Comparison of ENCODE assay signal across 10 cellular contexts in the genomic region with DNA sequence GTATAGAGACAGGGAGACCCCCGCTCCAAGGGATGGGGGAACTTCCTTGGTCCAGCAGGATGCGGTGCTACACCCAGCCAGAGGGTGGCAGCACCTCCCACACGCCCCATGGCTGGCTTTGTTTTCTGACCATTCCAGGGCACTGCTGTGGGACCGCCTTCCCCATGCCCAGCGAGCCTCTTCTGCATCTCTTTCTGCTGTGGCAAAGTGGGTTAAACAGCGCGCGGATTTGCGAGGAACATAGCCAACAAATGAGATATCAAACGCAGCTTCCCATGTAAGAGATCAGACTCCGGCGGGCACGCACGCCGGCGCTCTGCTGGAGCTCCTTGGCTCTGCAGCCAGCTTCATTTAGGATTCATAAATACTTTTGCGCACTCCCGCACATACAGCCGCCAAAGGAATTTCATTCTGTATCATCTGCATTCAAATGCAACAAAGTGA.
DNase-seq lines count a peak whose midpoint lies in the region; ATAC-seq, FAIRE-seq and TF ChIP-seq lines count a peak whose summit lies in the region.
"Had no signal": no experiment of that assay in that cellular context is flagged by ENCODE, and none has a peak within 500 bp of the region (broad histone marks: within the 10 kb centered on the region; RNA-seq: fewer than 3 reads in every experiment).

No MANE protein-coding gene starts in this region.

- CTCF ChIA-PET in activated CD4-positive, alpha-beta T cell treated with anti-CD3 and anti-CD28 coated beads, Interleukin-2, amount 10 ng/mL, durations not matched to agents 7 days and 5 days (lab: Charles Lee), result interaction anchor here (0.6 kb wide), 1 partner anchor 87 kb away, joined by 3 read pairs; no protein-coding TSS in a partner anchor

- H4K12ac ChIP-seq in trophoblast cell (ENCODE audit: low read depth, low read length), result no peak overlapping the region

- no peaks in the 10 kb centered on the region for H3K36me3 Mint-ChIP-seq in activated CD4-positive, alpha-beta T cell treated with anti-CD3 and anti-CD28 coated beads, Interleukin-2, amount 10 ng/mL, durations not matched to agents 7 days and 5 days (ENCODE audit: low read depth)
- H3K36me3 Mint-ChIP-seq: memory B cell had no signal

- peak; percentile 5 for TF ChIP-seq CTCF in epithelial cell of esophagus (IDR thresholded peaks at IDR 0.05; ENCODE audit: insufficient read depth, low read depth, low read length, missing control alignments)

- H4K8ac ChIP-seq in trophoblast cell (ENCODE audit: low read depth, low read length), result peak overlapping the region; percentile 26

- no peaks in the 10 kb centered on the region for H3K9me3 ChIP-seq in MG63
- H3K9me3 ChIP-seq in trophoblast cell (ENCODE audit: insufficient read depth, low read depth, low read length), result no peaks in the 10 kb centered on the region
- H3K9me3 ChIP-seq: thoracic aorta had no signal

- H2AK5ac ChIP-seq in trophoblast cell (ENCODE audit: low read length), result no peak overlapping the region

- H2BK120ac ChIP-seq in trophoblast cell (ENCODE audit: insufficient read depth, low read length, poor library complexity), result peak overlapping the region; percentile 39

- H3K79me1 ChIP-seq in trophoblast cell (ENCODE audit: low read length), result peaks cover 4% of the 10 kb centered on the region

- peak overlapping the region; percentile 14 for H3K18ac ChIP-seq in trophoblast cell (ENCODE audit: low read length)

- H3K4me3 ChIP-seq in MG63 (0 out of 2 replicates have a peak overlapping the region, but pooled peaks have one; percentile 20), epithelial cell of esophagus (ENCODE audit: low read length) (no peak overlapping the region), trophoblast cell (ENCODE audit: low read depth, low read length) (no peak overlapping the region)
- H3K4me3 ChIP-seq: thoracic aorta had no signal

- peak overlapping the region; percentile 72 for H2BK12ac ChIP-seq in trophoblast cell (ENCODE audit: low read length)

- FAIRE-seq in GM12891 (lab: Jason Lieb, UNC), result peak; percentile 62

- H3K14ac ChIP-seq in trophoblast cell (ENCODE audit: low read length), result no peak overlapping the region

- H3K79me2 ChIP-seq in trophoblast cell (ENCODE audit: control insufficient read depth, insufficient read depth, low read length, poor library complexity), result no peaks in the 10 kb centered on the region

- peak overlapping the region; percentile 74 for H4K91ac ChIP-seq in trophoblast cell (ENCODE audit: low read depth, low read length)

- no peak overlapping the region for H2BK5ac ChIP-seq in trophoblast cell (ENCODE audit: low read depth, low read length, poor library complexity)

- DNase-seq in GM12891 (ENCODE audit: insufficient read length, low spot score) (no peak), MG63 (peak; percentile 25), epithelial cell of esophagus (ENCODE audit: low read depth) (no peak), trophoblast cell (peak in 1 of 2 donors; percentile 31), putamen (ENCODE audit: low spot score) (no peak)
- no peak for DNase-seq in activated CD4-positive, alpha-beta T cell treated with anti-CD3 and anti-CD28 coated beads, Interleukin-2, amount 10 ng/mL, durations not matched to agents 7 days and 5 days

- POLR2A ChIA-PET in activated CD4-positive, alpha-beta T cell treated with anti-CD3 and anti-CD28 coated beads, Interleukin-2, amount 10 ng/mL, durations not matched to agents 7 days and 5 days (lab: Charles Lee), result no interaction called here

- H3K27ac Mint-ChIP-seq in activated CD4-positive, alpha-beta T cell treated with anti-CD3 and anti-CD28 coated beads, Interleukin-2, amount 10 ng/mL, durations not matched to agents 7 days and 5 days, result no peak overlapping the region
- H3K27ac Mint-ChIP-seq: memory B cell had no signal

- H3K4me3 Mint-ChIP-seq in activated CD4-positive, alpha-beta T cell treated with anti-CD3 and anti-CD28 coated beads, Interleukin-2, amount 10 ng/mL, durations not matched to agents 7 days and 5 days, result no peak overlapping the region
- H3K4me3 Mint-ChIP-seq: memory B cell had no signal

- no CpG with 5 or more reads among the region's 19 CpGs for WGBS in trophoblast cell (ENCODE audit: extremely low coverage, insufficient coverage, insufficient read length)

- no peaks in the 10 kb centered on the region for H3K4me1 Mint-ChIP-seq in activated CD4-positive, alpha-beta T cell treated with anti-CD3 and anti-CD28 coated beads, Interleukin-2, amount 10 ng/mL, durations not matched to agents 7 days and 5 days
- H3K4me1 Mint-ChIP-seq: memory B cell had no signal

- H3K27me3 ChIP-seq in MG63 (no peaks in the 10 kb centered on the region), trophoblast cell (ENCODE audit: insufficient read depth, low read length) (no peaks in the 10 kb centered on the region)

- ATAC-seq in GM21619 (IDR thresholded peaks at IDR 0.05; ENCODE audit: unreplicated experiment), result no peak
- ATAC-seq in GM21786 (IDR thresholded peaks at IDR 0.05; ENCODE audit: unreplicated experiment), result no peak

- H3K9me3 Mint-ChIP-seq in activated CD4-positive, alpha-beta T cell treated with anti-CD3 and anti-CD28 coated beads, Interleukin-2, amount 10 ng/mL, durations not matched to agents 7 days and 5 days, result no peaks in the 10 kb centered on the region
- H3K9me3 Mint-ChIP-seq: memory B cell had no signal

- no peaks in the 10 kb centered on the region for H3K36me3 ChIP-seq in MG63
- no peaks in the 10 kb centered on the region for H3K36me3 ChIP-seq in trophoblast cell (ENCODE audit: control insufficient read depth in 1 of 2, insufficient read depth in 2 of 2, low read length in 2 of 2)
- H3K36me3 ChIP-seq: thoracic aorta had no signal

- peak overlapping the region; percentile 52 for H2AFZ ChIP-seq in trophoblast cell (ENCODE audit: insufficient read depth, low read length, poor library complexity)

- no peak overlapping the region for H3K4ac ChIP-seq in trophoblast cell (ENCODE audit: low read depth, low read length)

- no peak for TF ChIP-seq POLR2A in GM12891 (IDR thresholded peaks at IDR 0.05; ENCODE audit: low read depth, low read length)

- H3K27me3 Mint-ChIP-seq in activated CD4-positive, alpha-beta T cell treated with anti-CD3 and anti-CD28 coated beads, Interleukin-2, amount 10 ng/mL, durations not matched to agents 7 days and 5 days, result no peaks in the 10 kb centered on the region
- H3K27me3 Mint-ChIP-seq: memory B cell had no signal

- peak overlapping the region; percentile 23 for H3K4me2 ChIP-seq in trophoblast cell (ENCODE audit: low read length)

- no peak overlapping the region for H3K27ac ChIP-seq in trophoblast cell (ENCODE audit: low read depth, low read length)
- H3K27ac ChIP-seq: thoracic aorta had no signal

- H3K4me1 ChIP-seq in trophoblast cell (ENCODE audit: control insufficient read depth in 1 of 2, insufficient read depth in 2 of 2, low read length in 2 of 2), result peaks cover 0 to 2% of the 10 kb centered on the region in 2 experiments

- H3K23ac ChIP-seq in trophoblast cell (ENCODE audit: low read length), result no peak overlapping the region

- H3K9ac ChIP-seq in trophoblast cell (ENCODE audit: low read length), result no peak overlapping the region

TF ChIP-seq in GM12891, 5 proteins besides CTCF, POLR2A, EP300 and RAD21:
- TF ChIP-seq POU2F2 (IDR thresholded peaks at IDR 0.05; ENCODE audit: low read depth, low read length) (no peak), PAX5 (IDR thresholded peaks at IDR 0.05; ENCODE audit: insufficient read depth, low read length, severe bottlenecking) (no peak), POLR2AphosphoS5 (IDR thresholded peaks at IDR 0.05; ENCODE audit: low read depth, low read length) (no peak), TAF1 (IDR thresholded peaks at IDR 0.05; ENCODE audit: low read depth, low read length) (no peak), SPI1 (IDR thresholded peaks at IDR 0.05; ENCODE audit: low read depth, low read length) (no peak)
TF ChIP-seq in GM12891: peak in this region for 0.
